ENCODE assay signal across 8 cellular contexts in genomic region chr6:163956571-163957407, GRCh38.
DNase-seq lines count a peak whose midpoint lies in the region; ATAC-seq and TF ChIP-seq lines count a peak whose summit lies in the region.

No MANE protein-coding gene starts in this region.

- H3K4me1 Mint-ChIP-seq in GM23338, result peaks cover 44% of the 10 kb centered on the region
- no peaks in the 10 kb centered on the region for H3K4me1 Mint-ChIP-seq in activated naive CD4-positive, alpha-beta T cell treated with anti-CD3 and anti-CD28 coated beads, Interleukin-2, amount 10 ng/mL, durations not matched to agents 7 days and 5 days

- TF ChIP-seq CTCF in GM10248 (IDR thresholded peaks at IDR 0.05; ENCODE audit: control extremely low read depth, extremely low read depth, low read depth, missing control alignments) (peak; percentile 83), GM23338 (conservative IDR thresholded peaks at IDR 0.05; ENCODE audit: low read depth in 2 of 2) (peak; percentile 93 to 96), SK-N-SH (IDR thresholded peaks at IDR 0.05) (peak; percentile 73), cardiac muscle cell (IDR thresholded peaks at IDR 0.05; ENCODE audit: low read depth, low read length) (peak; percentile 94)

- H3K36me3 ChIP-seq in GM23338 (ENCODE audit: insufficient read depth), result no peaks in the 10 kb centered on the region
- no peaks in the 10 kb centered on the region for H3K36me3 ChIP-seq in Karpas-422 (ENCODE audit: insufficient read depth, low read length)
- no peaks in the 10 kb centered on the region for H3K36me3 ChIP-seq in SK-N-SH (replicated peaks in 1 of 2; ENCODE audit: control insufficient read depth in 1 of 2, insufficient read depth in 2 of 2, low read length in 1 of 2)
- H3K36me3 ChIP-seq in cardiac muscle cell, result no peaks in the 10 kb centered on the region

- H3K9me3 ChIP-seq in Karpas-422 (ENCODE audit: low read length) (no peaks in the 10 kb centered on the region), SK-N-SH (no peaks in the 10 kb centered on the region), cardiac muscle cell (ENCODE audit: low read depth) (no peaks in the 10 kb centered on the region)

- H4K20me1 ChIP-seq in GM23338 (replicated peaks; ENCODE audit: insufficient read depth) (no peaks in the 10 kb centered on the region), Karpas-422 (ENCODE audit: insufficient read depth, low read depth, low read length) (no peaks in the 10 kb centered on the region), SK-N-SH (ENCODE audit: insufficient read depth) (no peaks in the 10 kb centered on the region)

- H3K79me2 ChIP-seq in GM23338 (replicated peaks; ENCODE audit: insufficient read depth) (no peaks in the 10 kb centered on the region), Karpas-422 (ENCODE audit: low read length) (no peaks in the 10 kb centered on the region), SK-N-SH (ENCODE audit: insufficient read depth) (no peaks in the 10 kb centered on the region)

- no peak for TF ChIP-seq EP300 in SK-N-SH (IDR thresholded peaks at IDR 0.05; ENCODE audit: borderline replicate concordance in 1 of 2, low read depth in 1 of 2, low read length in 1 of 2)

- TF ChIP-seq RAD21 in SK-N-SH (IDR thresholded peaks at IDR 0.05; ENCODE audit: low read length), result peak; percentile 89

- H3K9ac ChIP-seq in Karpas-422 (ENCODE audit: low read length) (no peak overlapping the region), SK-N-SH (no peak overlapping the region)

- DNase-seq in GM10248 (ENCODE audit: extremely low spot score) (peak; percentile 81), GM23338 (ENCODE audit: low spot score) (peak; percentile 92), Karpas-422 (peak; percentile 85), SK-N-SH (peak; percentile 80), cardiac muscle cell (ENCODE audit: low read depth in 1 of 2, low spot score in 1 of 2) (peak; percentile 81 to 89), putamen (ENCODE audit: low spot score) (peak; percentile 79), DMS79 treated with DMSO at 0.1 percent for 48 hours (lab: John Stamatoyannopoulos, UW) (no peak)
- DNase-seq in activated naive CD4-positive, alpha-beta T cell treated with anti-CD3 and anti-CD28 coated beads, Interleukin-2, amount 10 ng/mL, durations not matched to agents 7 days and 5 days, result peak; percentile 75

- H3K9me2 ChIP-seq in GM23338 (ENCODE audit: insufficient read depth) (no peaks in the 10 kb centered on the region; the same call in 1 of the 2 replicates), Karpas-422 (replicated peaks; ENCODE audit: insufficient read depth, low read length) (no peaks in the 10 kb centered on the region), SK-N-SH (no peaks in the 10 kb centered on the region)

- H3K4me3 ChIP-seq in GM23338, result no peak overlapping the region
- no peak overlapping the region for H3K4me3 ChIP-seq in Karpas-422 (ENCODE audit: low read length)
- no peak overlapping the region; a peak in 1 of 4 replicates for H3K4me3 ChIP-seq in SK-N-SH (ENCODE audit: low read depth in 2 of 2, low read length in 1 of 2)
- no peak overlapping the region for H3K4me3 ChIP-seq in cardiac muscle cell

- H3K36me3 Mint-ChIP-seq in GM23338 (ENCODE audit: low read depth), result no peaks in the 10 kb centered on the region
- no peaks in the 10 kb centered on the region for H3K36me3 Mint-ChIP-seq in activated naive CD4-positive, alpha-beta T cell treated with anti-CD3 and anti-CD28 coated beads, Interleukin-2, amount 10 ng/mL, durations not matched to agents 7 days and 5 days

- H3K4me3 Mint-ChIP-seq in GM23338, result no peak overlapping the region
- H3K4me3 Mint-ChIP-seq in activated naive CD4-positive, alpha-beta T cell treated with anti-CD3 and anti-CD28 coated beads, Interleukin-2, amount 10 ng/mL, durations not matched to agents 7 days and 5 days, result no peak overlapping the region

- H3K4me1 ChIP-seq in GM23338 (ENCODE audit: insufficient read depth) (peaks cover 18% of the 10 kb centered on the region), Karpas-422 (ENCODE audit: low read length) (no peaks in the 10 kb centered on the region), SK-N-SH (ENCODE audit: control insufficient read depth in 1 of 2, insufficient read depth in 2 of 2, low read depth in 1 of 2, low read length in 1 of 2) (no peaks in the 10 kb centered on the region), cardiac muscle cell (ENCODE audit: low read depth) (peaks cover 18% of the 10 kb centered on the region)

- 35% methylated on average over 12 of the region's 12 CpGs for WGBS in SK-N-SH (ENCODE audit: low lambda C conversion rate)

- H3K4me2 ChIP-seq in GM23338, result no peak overlapping the region
- no peak overlapping the region for H3K4me2 ChIP-seq in Karpas-422 (ENCODE audit: low read depth, low read length, poor library complexity, severe bottlenecking)
- H3K4me2 ChIP-seq in SK-N-SH, result no peak overlapping the region

- peak; percentile 92 for ATAC-seq in GM23338

- no peak overlapping the region for H3K27ac Mint-ChIP-seq in GM23338
- no peak overlapping the region for H3K27ac Mint-ChIP-seq in activated naive CD4-positive, alpha-beta T cell treated with anti-CD3 and anti-CD28 coated beads, Interleukin-2, amount 10 ng/mL, durations not matched to agents 7 days and 5 days

- H3K9me3 Mint-ChIP-seq in GM23338, result no peaks in the 10 kb centered on the region; the same call in 2 of the 3 replicates
- H3K9me3 Mint-ChIP-seq in activated naive CD4-positive, alpha-beta T cell treated with anti-CD3 and anti-CD28 coated beads, Interleukin-2, amount 10 ng/mL, durations not matched to agents 7 days and 5 days, result no peaks in the 10 kb centered on the region

- H2AFZ ChIP-seq in GM23338 (no peak overlapping the region), Karpas-422 (ENCODE audit: low read length) (no peak overlapping the region), SK-N-SH (ENCODE audit: low read depth) (no peak overlapping the region)

- no peak overlapping the region for H3K27ac ChIP-seq in GM23338 (ENCODE audit: low read depth)
- no peak overlapping the region for H3K27ac ChIP-seq in Karpas-422 (ENCODE audit: low read length)
- H3K27ac ChIP-seq in SK-N-SH (ENCODE audit: low read depth in 2 of 2, low read length in 1 of 2), result no peak overlapping the region
- no peak overlapping the region for H3K27ac ChIP-seq in cardiac muscle cell

- H3K27me3 Mint-ChIP-seq in GM23338 (ENCODE audit: insufficient read depth, low read depth, poor library complexity), result peaks cover 5% of the 10 kb centered on the region
- peaks cover 8% of the 10 kb centered on the region for H3K27me3 Mint-ChIP-seq in activated naive CD4-positive, alpha-beta T cell treated with anti-CD3 and anti-CD28 coated beads, Interleukin-2, amount 10 ng/mL, durations not matched to agents 7 days and 5 days

- CTCF ChIA-PET in GM10248 (lab: Yijun Ruan, JAX), result interaction anchor here (0.6 to 3.0 kb wide), 14 partner anchors 10 to 552 kb away, joined by 3 to 21 read pairs (median 3); no protein-coding TSS in a partner anchor
- CTCF ChIA-PET in SK-N-SH (lab: Yijun Ruan, JAX), result interaction anchor here (0.6 to 2.4 kb wide), 12 partner anchors 12 to 1100 kb away, joined by 3 to 13 read pairs (median 4); no protein-coding TSS in a partner anchor
- CTCF ChIA-PET in activated naive CD4-positive, alpha-beta T cell treated with anti-CD3 and anti-CD28 coated beads, Interleukin-2, amount 10 ng/mL, durations not matched to agents 7 days and 5 days (lab: Charles Lee), result interaction anchor here (0.7 to 2.5 kb wide), 4 partner anchors 479 to 786 kb away, joined by 3 to 6 read pairs (median 4); no protein-coding TSS in a partner anchor

- H3F3A ChIP-seq in GM23338 (replicated peaks; ENCODE audit: low read depth), result no peaks in the 10 kb centered on the region
- no peaks in the 10 kb centered on the region for H3F3A ChIP-seq in SK-N-SH (replicated peaks; ENCODE audit: insufficient read depth)

- H3K27me3 ChIP-seq in GM23338 (ENCODE audit: insufficient read depth) (no peaks in the 10 kb centered on the region), Karpas-422 (ENCODE audit: low read length) (no peaks in the 10 kb centered on the region), SK-N-SH (ENCODE audit: insufficient read depth) (no peaks in the 10 kb centered on the region), cardiac muscle cell (no peaks in the 10 kb centered on the region)

- POLR2A ChIA-PET in GM10248 (lab: Yijun Ruan, JAX) (no interaction called here), SK-N-SH (lab: Yijun Ruan, JAX) (no interaction called here)

TF ChIP-seq in GM23338, 12 proteins besides CTCF, POLR2A, EP300 and RAD21 (continues in another document):
- TF ChIP-seq EZH2phosphoT487 (IDR thresholded peaks at IDR 0.05; ENCODE audit: unreplicated experiment) (no peak), CREB1 (CRISPR knock-in tag; IDR thresholded peaks at IDR 0.05; ENCODE audit: low read depth) (no peak)

TF ChIP-seq in SK-N-SH, 30 proteins besides CTCF, POLR2A, EP300 and RAD21:
- no peak for TF ChIP-seq IRF3 (IDR thresholded peaks at IDR 0.05; ENCODE audit: low read depth, low read length)
- TF ChIP-seq GATA2 (CRISPR knock-in tag; IDR thresholded peaks at IDR 0.05), result no peak
- TF ChIP-seq SMC3 (IDR thresholded peaks at IDR 0.05; ENCODE audit: low read depth, low read length), result peak; percentile 79
